19 cellular contexts compared by ENCODE assay signal in genomic region chr2:37000988-37001556, GRCh38.
"Had no signal": no experiment of that assay in that cellular context is flagged by ENCODE, and none has a peak within 500 bp of the region (broad histone marks: within the 10 kb centered on the region; RNA-seq: fewer than 3 reads in every experiment).

No MANE protein-coding gene starts in this region.

- H3K27me3 ChIP-seq: cardiac muscle cell, dorsolateral prefrontal cortex, gastroesophageal sphincter, vagina had no signal

- H3K27ac Mint-ChIP-seq: activated CD4-positive, alpha-beta memory T cell treated with anti-CD3 and anti-CD28 coated beads for 36 hours; activated naive CD8-positive, alpha-beta T cell treated with anti-CD3 and anti-CD28 coated beads for 36 hours; activated T-helper 1 cell treated with anti-CD3 and anti-CD28 coated beads, Interleukin-12 subunit alpha, Interleukin-12 subunit beta, Interleukin-2, Interleukin-4 antibody, amounts not matched to agents 30 ng/mL and 10 ng/mL and 1 ng/mL, durations not matched to agents 14 hours and 24 hours and 36 hours; stimulated activated naive CD8-positive, alpha-beta T cell treated with anti-CD3 and anti-CD28 coated beads, Interleukin-15, amount 100 ng/mL, for 72 hours had no signal

- H3K4me3 Mint-ChIP-seq: activated CD4-positive, alpha-beta memory T cell treated with anti-CD3 and anti-CD28 coated beads for 36 hours; activated naive CD8-positive, alpha-beta T cell treated with anti-CD3 and anti-CD28 coated beads for 36 hours; activated T-helper 1 cell treated with anti-CD3 and anti-CD28 coated beads, Interleukin-12 subunit alpha, Interleukin-12 subunit beta, Interleukin-2, Interleukin-4 antibody, amounts not matched to agents 30 ng/mL and 10 ng/mL and 1 ng/mL, durations not matched to agents 14 hours and 24 hours and 36 hours; neural crest cell; stimulated activated naive CD8-positive, alpha-beta T cell treated with anti-CD3 and anti-CD28 coated beads, Interleukin-15, amount 100 ng/mL, for 72 hours had no signal

- ATAC-seq: activated CD4-positive, CD25-positive, alpha-beta regulatory T cell treated with anti-CD3 and anti-CD28 coated beads, Interleukin-2, amount 50 U/mL, for 24 hours; gastroesophageal sphincter; left cardiac atrium; lower lobe of right lung; stimulated activated naive CD8-positive, alpha-beta T cell treated with anti-CD3 and anti-CD28 coated beads, Interleukin-15, amount 100 ng/mL, for 72 hours had no signal

- DNase-seq: activated CD4-positive, alpha-beta memory T cell treated with anti-CD3 and anti-CD28 coated beads for 36 hours; activated naive CD4-positive, alpha-beta T cell; activated naive CD8-positive, alpha-beta T cell treated with anti-CD3 and anti-CD28 coated beads for 36 hours; activated T-cell treated with anti-CD3 and anti-CD28 coated beads for 4 hours; amniotic stem cell; dorsolateral prefrontal cortex; left cardiac atrium; lower lobe of right lung; retina; stimulated activated CD4-positive, alpha-beta T cell treated with anti-CD3 and anti-CD28 coated beads, Interleukin-12 subunit alpha, Interleukin-12 subunit beta, amount 100 ng/mL, for 4 hours; stimulated activated CD4-positive, alpha-beta T cell treated with anti-CD3 and anti-CD28 coated beads, Interleukin-2, amount 100 ng/mL, for 24 hours; stimulated activated naive CD8-positive, alpha-beta T cell treated with anti-CD3 and anti-CD28 coated beads, Interleukin-15, amount 100 ng/mL, for 72 hours; trophoblast cell had no signal

- H3K4me1 Mint-ChIP-seq: neural crest cell had no signal

- H3K9me3 Mint-ChIP-seq: activated CD4-positive, alpha-beta memory T cell treated with anti-CD3 and anti-CD28 coated beads for 36 hours; activated naive CD8-positive, alpha-beta T cell treated with anti-CD3 and anti-CD28 coated beads for 36 hours; activated T-helper 1 cell treated with anti-CD3 and anti-CD28 coated beads, Interleukin-12 subunit alpha, Interleukin-12 subunit beta, Interleukin-2, Interleukin-4 antibody, amounts not matched to agents 30 ng/mL and 10 ng/mL and 1 ng/mL, durations not matched to agents 14 hours and 24 hours and 36 hours; neural crest cell; stimulated activated naive CD8-positive, alpha-beta T cell treated with anti-CD3 and anti-CD28 coated beads, Interleukin-15, amount 100 ng/mL, for 72 hours had no signal

- H3K9me3 ChIP-seq: gastroesophageal sphincter, lower lobe of right lung, vagina had no signal

- H3K27ac ChIP-seq: cardiac muscle cell, dorsolateral prefrontal cortex, gastroesophageal sphincter, lower lobe of right lung, vagina had no signal

- H3K4me1 ChIP-seq: gastroesophageal sphincter, lower lobe of right lung, vagina had no signal

- H3K27me3 Mint-ChIP-seq: activated CD4-positive, alpha-beta memory T cell treated with anti-CD3 and anti-CD28 coated beads for 36 hours; activated naive CD8-positive, alpha-beta T cell treated with anti-CD3 and anti-CD28 coated beads for 36 hours; stimulated activated naive CD8-positive, alpha-beta T cell treated with anti-CD3 and anti-CD28 coated beads, Interleukin-15, amount 100 ng/mL, for 72 hours had no signal

- H3K4me3 ChIP-seq: cardiac muscle cell, dorsolateral prefrontal cortex, gastroesophageal sphincter, lower lobe of right lung, vagina had no signal
